In the genomic region with DNA sequence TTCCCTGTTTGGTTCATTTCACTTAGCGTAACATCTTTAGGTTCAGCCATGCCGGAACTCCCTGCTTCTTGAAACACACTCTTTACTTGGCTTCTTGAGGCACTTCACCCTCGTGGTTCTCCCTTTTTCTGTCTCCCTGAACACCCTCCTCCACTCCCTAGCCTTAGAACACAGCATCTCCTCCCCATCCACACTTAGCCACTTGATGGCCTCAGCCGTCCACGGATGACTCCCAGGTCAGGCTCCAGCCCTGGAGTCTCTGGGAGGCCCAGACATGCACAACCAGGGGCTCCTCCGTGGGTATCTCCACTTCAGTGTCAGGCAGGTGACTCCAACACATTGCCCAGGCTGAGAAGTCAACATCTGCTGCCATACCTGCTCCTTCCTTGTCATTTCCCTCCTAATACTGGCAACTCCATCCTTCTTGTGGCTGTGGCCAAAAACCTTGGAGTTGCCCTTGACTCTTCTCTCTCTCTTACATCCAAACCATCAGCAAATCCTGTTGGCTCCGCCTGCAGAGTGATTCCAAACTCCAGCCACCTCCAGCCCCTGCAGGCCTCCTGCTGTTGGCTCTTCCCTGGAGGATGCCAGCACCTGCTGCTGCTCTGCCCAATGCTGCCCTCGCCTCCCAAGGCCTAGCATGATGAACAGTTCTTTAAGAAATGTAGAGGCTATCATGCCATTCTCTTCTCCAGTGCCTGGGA, we compare ENCODE assay signal across 10 cellular contexts. TPM values are rescaled to one million over a fixed set of nuclear protein-coding genes. Genes with fewer than 3 reads are reported as not detected.
DNase-seq lines count a peak whose midpoint lies in the region; ATAC-seq and TF ChIP-seq lines count a peak whose summit lies in the region.
"Had no signal": no experiment of that assay in that cellular context is flagged by ENCODE, and none has a peak within 500 bp of the region (broad histone marks: within the 10 kb centered on the region; RNA-seq: fewer than 3 reads in every experiment).

No MANE protein-coding gene starts in this region.

- intact Hi-C loops in PC-9 (cut with micrococcal nuclease; ENCODE audit: unreplicated experiment), result loop anchor here (1.0 to 10.0 kb wide), 4 partner anchors 57 to 579 kb away; no protein-coding TSS in a partner anchor

- peak; percentile 38; the same call in 1 of the 2 replicates for TF ChIP-seq CTCF in PC-9 (conservative IDR thresholded peaks at IDR 0.05)
- peak; percentile 48 for TF ChIP-seq CTCF in foreskin fibroblast (IDR thresholded peaks at IDR 0.05; ENCODE audit: low read depth, low read length)
- peak; percentile 26 for TF ChIP-seq CTCF in smooth muscle cell (IDR thresholded peaks at IDR 0.05; ENCODE audit: borderline replicate concordance, insufficient read depth, poor library complexity, severe bottlenecking)

- H3K9ac ChIP-seq in smooth muscle cell (ENCODE audit: low read depth), result no peak overlapping the region
- H3K9ac ChIP-seq: BLaER1 treated with 17β-estradiol and CSF1 and Interleukin-3, amounts not matched to agents 10 nM and 100 nM had no signal

- no peaks in the 10 kb centered on the region for H3K9me2 ChIP-seq in PC-9 (ENCODE audit: insufficient read depth)

- no peak overlapping the region for H3K4me3 ChIP-seq in PC-9
- H3K4me3 ChIP-seq in foreskin fibroblast (ENCODE audit: low read depth in 1 of 2, low read length in 2 of 2), result no peak overlapping the region
- H3K4me3 ChIP-seq in smooth muscle cell, result no peak overlapping the region
- H3K4me3 ChIP-seq: BLaER1 treated with 17β-estradiol and CSF1 and Interleukin-3, amounts not matched to agents 10 nM and 100 nM; sigmoid colon had no signal

- H3K27me3 ChIP-seq in PC-9 (ENCODE audit: insufficient read depth, low read depth), result peaks cover 6% of the 10 kb centered on the region
- no peaks in the 10 kb centered on the region for H3K27me3 ChIP-seq in smooth muscle cell (ENCODE audit: low read depth)
- H3K27me3 ChIP-seq: BLaER1 treated with 17β-estradiol and CSF1 and Interleukin-3, amounts not matched to agents 10 nM and 100 nM; sigmoid colon had no signal

- H3K4me2 ChIP-seq in PC-9 (no peak overlapping the region), smooth muscle cell (no peak overlapping the region)
- H3K4me2 ChIP-seq: BLaER1 treated with 17β-estradiol and CSF1 and Interleukin-3, amounts not matched to agents 10 nM and 100 nM had no signal

- H3K36me3 ChIP-seq in PC-9 (ENCODE audit: low read depth) (no peaks in the 10 kb centered on the region), smooth muscle cell (ENCODE audit: low read depth) (no peaks in the 10 kb centered on the region)
- H3K36me3 ChIP-seq: BLaER1 treated with 17β-estradiol and CSF1 and Interleukin-3, amounts not matched to agents 10 nM and 100 nM; sigmoid colon had no signal

- no peak overlapping the region for H3K27ac ChIP-seq in PC-9
- H3K27ac ChIP-seq in smooth muscle cell (ENCODE audit: low read depth), result no peak overlapping the region
- H3K27ac ChIP-seq: BLaER1 treated with 17β-estradiol and CSF1 and Interleukin-3, amounts not matched to agents 10 nM and 100 nM; sigmoid colon had no signal

- H3K9me3 Mint-ChIP-seq in activated CD4-positive, alpha-beta T cell treated with anti-CD3 and anti-CD28 coated beads, Interleukin-2, amount 10 ng/mL, durations not matched to agents 7 days and 5 days, result no peaks in the 10 kb centered on the region

- no TSS peak for BruUV-seq in PC-9 (replicated peaks; lab: Mats Ljungman, UMichigan)

- H2AFZ ChIP-seq in PC-9 (no peak overlapping the region), smooth muscle cell (ENCODE audit: low read depth) (no peak overlapping the region)

- no peaks in the 10 kb centered on the region for H3K9me3 ChIP-seq in PC-9 (ENCODE audit: insufficient read depth, low read depth)
- H3K9me3 ChIP-seq in smooth muscle cell (replicated peaks; ENCODE audit: low read depth), result no peaks in the 10 kb centered on the region
- H3K9me3 ChIP-seq: BLaER1 treated with 17β-estradiol and CSF1 and Interleukin-3, amounts not matched to agents 10 nM and 100 nM; sigmoid colon had no signal

- CTCF ChIA-PET in activated CD4-positive, alpha-beta T cell treated with anti-CD3 and anti-CD28 coated beads, Interleukin-2, amount 10 ng/mL, durations not matched to agents 7 days and 5 days (lab: Charles Lee), result no interaction called here
- CTCF ChIA-PET in PC-9 (lab: Charles Lee), result no interaction called here

- no peak for ATAC-seq in GM21528 (IDR thresholded peaks at IDR 0.05; ENCODE audit: low FRiP score, unreplicated experiment)
- ATAC-seq in HG02642 (IDR thresholded peaks at IDR 0.05; ENCODE audit: poor library complexity, unreplicated experiment), result no peak

- H3K36me3 Mint-ChIP-seq in activated CD4-positive, alpha-beta T cell treated with anti-CD3 and anti-CD28 coated beads, Interleukin-2, amount 10 ng/mL, durations not matched to agents 7 days and 5 days (ENCODE audit: low read depth), result peaks cover under 1% of the 10 kb centered on the region

- H3F3A ChIP-seq in PC-9 (ENCODE audit: insufficient read depth, low read depth) (no peaks in the 10 kb centered on the region), smooth muscle cell (ENCODE audit: low read depth) (no peaks in the 10 kb centered on the region)

- POLR2A ChIA-PET in activated CD4-positive, alpha-beta T cell treated with anti-CD3 and anti-CD28 coated beads, Interleukin-2, amount 10 ng/mL, durations not matched to agents 7 days and 5 days (lab: Charles Lee), result no interaction called here
- POLR2A ChIA-PET in PC-9 (lab: Charles Lee; ENCODE audit: unreplicated experiment), result no interaction called here

- H4K20me1 ChIP-seq in PC-9 (ENCODE audit: insufficient read depth) (no peaks in the 10 kb centered on the region), smooth muscle cell (ENCODE audit: low read depth) (no peaks in the 10 kb centered on the region)
- H4K20me1 ChIP-seq: BLaER1 treated with 17β-estradiol and CSF1 and Interleukin-3, amounts not matched to agents 10 nM and 100 nM had no signal

- DNase-seq in activated CD4-positive, alpha-beta T cell treated with anti-CD3 and anti-CD28 coated beads, Interleukin-2, amount 10 ng/mL, durations not matched to agents 7 days and 5 days, result no peak
- DNase-seq in activated CD4-positive, alpha-beta T cell treated with anti-CD3 and anti-CD28 coated beads, Interleukin-2, amount 50 U/mL, for 1 hour, result no peak
- DNase-seq in PC-9, result peak in 1 of 2 experiments; percentile 45
- peak; percentile 54 to 82 for DNase-seq in foreskin fibroblast
- no peak for DNase-seq in smooth muscle cell (lab: John Stamatoyannopoulos, UW; ENCODE audit: unreplicated experiment)
- no peak for DNase-seq in Kasumi-1 (lab: John Stamatoyannopoulos, UW)
- DNase-seq: sigmoid colon had no signal

- no peak overlapping the region for H3K4me3 Mint-ChIP-seq in activated CD4-positive, alpha-beta T cell treated with anti-CD3 and anti-CD28 coated beads, Interleukin-2, amount 10 ng/mL, durations not matched to agents 7 days and 5 days

- peaks cover 5% of the 10 kb centered on the region for H3K27me3 Mint-ChIP-seq in activated CD4-positive, alpha-beta T cell treated with anti-CD3 and anti-CD28 coated beads, Interleukin-2, amount 10 ng/mL, durations not matched to agents 7 days and 5 days

- H3K79me2 ChIP-seq in PC-9 (ENCODE audit: low read depth) (no peaks in the 10 kb centered on the region), smooth muscle cell (ENCODE audit: low read depth) (no peaks in the 10 kb centered on the region)

- peaks cover 26% of the 10 kb centered on the region for H3K4me1 Mint-ChIP-seq in activated CD4-positive, alpha-beta T cell treated with anti-CD3 and anti-CD28 coated beads, Interleukin-2, amount 10 ng/mL, durations not matched to agents 7 days and 5 days

- 0 out of 2 replicates have a peak, but pooled peaks cover 4% of the 10 kb centered on the region for H3K4me1 ChIP-seq in PC-9 (replicated peaks; ENCODE audit: insufficient read depth)
- H3K4me1 ChIP-seq in smooth muscle cell (ENCODE audit: low read depth), result no peaks in the 10 kb centered on the region

- 77% methylated on average over 8 of the region's 8 CpGs for WGBS in smooth muscle cell (ENCODE audit: low lambda C conversion rate)

- H3K27ac Mint-ChIP-seq in activated CD4-positive, alpha-beta T cell treated with anti-CD3 and anti-CD28 coated beads, Interleukin-2, amount 10 ng/mL, durations not matched to agents 7 days and 5 days, result peak overlapping the region; percentile 37

RNA-seq across cellular contexts. Expression of gene INMT, which starts 8.4 kb away (rescaled TPM):
- 1 to 10 TPM; 1.3 to 2.5 TPM for total RNA-seq in activated CD4-positive, alpha-beta T cell treated with anti-CD3 and anti-CD28 coated beads, Interleukin-2, amount 10 ng/mL, durations not matched to agents 7 days and 5 days
- total RNA-seq in PC-9 (2021) (not detected in 2 replicates), smooth muscle cell (1.2 and 4.0 TPM in 2 replicates)
- polyA plus RNA-seq in smooth muscle cell, result 2.3 and 2.4 TPM in 2 replicates

RNA-seq across cellular contexts. Expression of gene MINDY4, which starts 27.7 kb away (rescaled TPM):
- total RNA-seq in activated CD4-positive, alpha-beta T cell treated with anti-CD3 and anti-CD28 coated beads, Interleukin-2, amount 10 ng/mL, durations not matched to agents 7 days and 5 days, result 1 to 10 TPM; 1.3 to 1.8 TPM
- total RNA-seq in PC-9 (2021) (11.5 and 14.8 TPM in 2 replicates), smooth muscle cell (5.3 and 7.3 TPM in 2 replicates)
- 4.9 and 6.0 TPM in 2 replicates for polyA plus RNA-seq in smooth muscle cell

Comparison
In these comparisons a context has a peak if more than half of its experiments do, and no peak if none do; other contexts are left out.
1. DNase-seq: peak in foreskin fibroblast (2 of 2); none in activated CD4-positive, alpha-beta T cell treated with anti-CD3 and anti-CD28 coated beads, Interleukin-2, amount 10 ng/mL, durations not matched to agents 7 days and 5 days (single experiment), activated CD4-positive, alpha-beta T cell treated with anti-CD3 and anti-CD28 coated beads, Interleukin-2, amount 50 U/mL, for 1 hour (single experiment), smooth muscle cell (single experiment) and Kasumi-1 (0 of 2).
2. Peak in every context shown above with its lines, with median percentiles within 50 percentile points of each other: CTCF ChIP-seq.